In the genomic region with DNA sequence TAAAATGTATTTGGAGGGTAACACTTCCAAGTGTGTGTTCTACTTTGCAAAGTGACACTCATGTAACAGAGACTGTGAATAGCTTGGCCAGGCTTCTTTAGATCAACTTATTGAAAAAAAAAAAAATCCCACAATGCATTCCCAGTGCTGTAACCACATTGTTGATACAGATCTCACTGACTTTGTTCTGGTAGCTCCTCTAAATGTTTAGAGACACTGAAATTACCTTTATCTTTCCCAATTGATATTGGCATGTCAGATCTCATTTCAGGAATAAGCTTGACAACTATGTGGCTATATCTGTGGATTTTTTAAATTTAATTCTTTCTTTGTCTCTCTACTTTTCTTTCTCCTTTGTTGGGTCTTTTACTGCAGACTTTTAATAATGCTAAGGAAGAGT, we compare ENCODE assay signal across 26 cellular contexts.
"Had no signal": no experiment of that assay in that cellular context is flagged by ENCODE, and none has a peak within 500 bp of the region (broad histone marks: within the 10 kb centered on the region; RNA-seq: fewer than 3 reads in every experiment).

No MANE protein-coding gene starts in this region.

- DNase-seq: stimulated activated CD4-positive, alpha-beta T cell treated with anti-CD3 and anti-CD28 coated beads, Interleukin-2, amount 100 ng/mL, for 48 hours; stimulated activated CD4-positive, alpha-beta T cell treated with anti-CD3 and anti-CD28 coated beads, Interleukin-4, amount 100 ng/mL, for 1 hour; stimulated activated CD4-positive, alpha-beta T cell treated with anti-CD3 and anti-CD28 coated beads, Interleukin-4, amount 100 ng/mL, for 24 hours; stimulated activated CD4-positive, alpha-beta T cell treated with anti-CD3 and anti-CD28 coated beads, Interleukin-4, amount 100 ng/mL, for 4 hours; stimulated activated CD8-positive, alpha-beta memory T cell treated with anti-CD3 and anti-CD28 coated beads, Interleukin-4, amount 100 ng/mL, for 48 hours; stimulated activated naive B cell treated with anti-CD40 and anti-IgM and Interleukin-4, amounts not matched to agents 10 μg/mL and 1 μg/mL and 100 μg/mL, for 72 hours; stimulated activated naive CD4-positive, alpha-beta T cell; stimulated activated naive CD4-positive, alpha-beta T cell treated with Interleukin-2 at 50 U/mL for 16 hours; stimulated activated naive CD8-positive, alpha-beta T cell treated with anti-CD3 and anti-CD28 coated beads, Interleukin-15, amount 100 ng/mL, for 72 hours; stimulated activated naive CD8-positive, alpha-beta T cell treated with anti-CD3 and anti-CD28 coated beads, Interleukin-15, Interleukin-2, amounts not matched to agents 100 U/mL and 50 U/mL, for 24 hours; stomach; substantia nigra; testis; thyroid gland; tibial artery; transverse colon; trophoblast cell; upper lobe of left lung; upper lobe of right lung; uterus had no signal

- H3K36me3 ChIP-seq: stomach, suprapubic skin, thoracic aorta, thyroid gland, tibial artery, tibial nerve, transverse colon, upper lobe of left lung, upper lobe of right lung, uterus, vagina had no signal

- H3K9me3 ChIP-seq: testis, thoracic aorta, thyroid gland, tibial artery, tibial nerve, transverse colon, upper lobe of right lung, uterus, vagina had no signal

- H3K4me3 ChIP-seq: stomach, suprapubic skin, testis, thoracic aorta, thyroid gland, tibial artery, tibial nerve, transverse colon, upper lobe of left lung, upper lobe of right lung, uterus, vagina had no signal

- H3K27me3 ChIP-seq: stomach, suprapubic skin, testis, thyroid gland, tibial artery, tibial nerve, transverse colon, upper lobe of left lung, upper lobe of right lung, uterus, vagina had no signal

- H3K4me1 ChIP-seq: stomach, suprapubic skin, testis, thyroid gland, tibial artery, tibial nerve, transverse colon, upper lobe of left lung, upper lobe of right lung, uterus, vagina had no signal

- H3K27ac ChIP-seq: stomach, suprapubic skin, testis, thoracic aorta, thyroid gland, tibial artery, tibial nerve, transverse colon, upper lobe of left lung, upper lobe of right lung, uterus, vagina had no signal

- ATAC-seq: stimulated activated effector memory CD8-positive, alpha-beta T cell treated with anti-CD3 and anti-CD28 coated beads, Interleukin-12 subunit alpha, Interleukin-12 subunit beta, amount 100 ng/mL, for 72 hours; stimulated activated memory B cell treated with anti-CD40 and anti-IgM and Interleukin-4, amounts not matched to agents 10 μg/mL and 1 μg/mL and 100 μg/mL, for 72 hours; stimulated activated naive B cell treated with anti-CD40 and anti-IgM and Interleukin-4, amounts not matched to agents 10 μg/mL and 1 μg/mL and 100 μg/mL, for 72 hours; stimulated activated naive CD8-positive, alpha-beta T cell treated with anti-CD3 and anti-CD28 coated beads, Interleukin-15, amount 100 ng/mL, for 72 hours; stimulated activated naive CD8-positive, alpha-beta T cell treated with anti-CD3 and anti-CD28 coated beads, Interleukin-15, Interleukin-2, amounts not matched to agents 100 U/mL and 50 U/mL, for 24 hours; upper lobe of right lung had no signal
